In the genomic region with DNA sequence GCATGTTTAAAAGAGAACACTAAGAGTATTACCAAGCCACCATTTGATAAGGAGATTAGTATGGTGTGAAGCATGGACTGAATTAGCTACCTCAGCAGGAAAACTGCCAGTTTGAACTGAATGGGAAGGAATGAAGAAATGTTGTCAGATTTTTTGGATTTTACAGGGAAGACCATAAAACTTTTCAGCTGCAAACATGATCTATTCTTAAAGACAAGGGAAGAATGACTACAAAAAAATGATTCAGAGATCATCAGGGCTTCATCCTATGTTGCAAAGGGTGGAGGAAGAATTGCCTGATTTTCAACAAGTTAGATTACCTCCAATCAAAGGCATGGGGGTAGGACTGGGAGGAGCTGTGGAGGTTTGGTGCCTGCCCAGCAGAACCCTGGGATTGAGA, we compare ENCODE assay signal across 35 cellular contexts.
"Had no signal": no experiment of that assay in that cellular context is flagged by ENCODE, and none has a peak within 500 bp of the region (broad histone marks: within the 10 kb centered on the region; RNA-seq: fewer than 3 reads in every experiment).

No MANE protein-coding gene starts in this region.

- H3K27me3 ChIP-seq: adrenal gland, ascending aorta, breast epithelium, cardiac muscle cell, colonic mucosa, esophagus squamous epithelium had no signal

- H3K4me1 Mint-ChIP-seq: activated CD4-positive, alpha-beta T cell treated with anti-CD3 and anti-CD28 coated beads for 36 hours; activated CD4-positive, alpha-beta T cell treated with anti-CD3 and anti-CD28 coated beads, Interleukin-2, amount 10 ng/mL, durations not matched to agents 24 days and 14 days; activated CD8-positive, alpha-beta memory T cell treated with anti-CD3 and anti-CD28 coated beads, Interleukin-2, amount 10 ng/mL, durations not matched to agents 7 days and 5 days; activated naive CD4-positive, alpha-beta T cell treated with anti-CD3 and anti-CD28 coated beads, Interleukin-2, amount 50 U/mL, for 24 hours; activated naive CD8-positive, alpha-beta T cell treated with anti-CD3 and anti-CD28 coated beads for 36 hours; activated naive CD8-positive, alpha-beta T cell treated with anti-CD3 and anti-CD28 coated beads, Interleukin-2, amount 50 U/mL, for 24 hours; brain; T-helper 17 cell had no signal

- H3K9me3 ChIP-seq: adrenal gland, ascending aorta, colonic mucosa, esophagus squamous epithelium had no signal

- H3K4me3 Mint-ChIP-seq: activated CD4-positive, alpha-beta memory T cell treated with anti-CD3 and anti-CD28 coated beads for 36 hours; activated CD4-positive, alpha-beta T cell treated with anti-CD3 and anti-CD28 coated beads for 36 hours; activated CD4-positive, alpha-beta T cell treated with anti-CD3 and anti-CD28 coated beads, Interleukin-2, amount 10 ng/mL, durations not matched to agents 24 days and 14 days; activated CD8-positive, alpha-beta memory T cell treated with anti-CD3 and anti-CD28 coated beads, Interleukin-2, amount 10 ng/mL, durations not matched to agents 7 days and 5 days; activated CD8-positive, alpha-beta T cell treated with anti-CD3 and anti-CD28 coated beads, Interleukin-2, amount 10 ng/mL, durations not matched to agents 7 days and 5 days; activated naive CD4-positive, alpha-beta T cell treated with anti-CD3 and anti-CD28 coated beads for 36 hours; activated naive CD4-positive, alpha-beta T cell treated with anti-CD3 and anti-CD28 coated beads, Interleukin-2, amount 50 U/mL, for 24 hours; activated naive CD8-positive, alpha-beta T cell treated with anti-CD3 and anti-CD28 coated beads for 36 hours; activated naive CD8-positive, alpha-beta T cell treated with anti-CD3 and anti-CD28 coated beads, Interleukin-2, amount 50 U/mL, for 24 hours; activated T-helper 1 cell treated with anti-CD3 and anti-CD28 coated beads, Interleukin-12 subunit alpha, Interleukin-12 subunit beta, Interleukin-2, Interleukin-4 antibody, amounts not matched to agents 30 ng/mL and 10 ng/mL and 1 ng/mL, durations not matched to agents 14 hours and 24 hours and 36 hours; brain; T-helper 17 cell; T-helper 2 cell treated with Interferon-gamma antibody and Interleukin-4, amounts not matched to agents 5 μg/mL and 100 μg/mL, for 36 hours had no signal

- H3K4me1 ChIP-seq: adrenal gland, ascending aorta, breast epithelium, colonic mucosa, esophagus squamous epithelium had no signal

- DNase-seq: activated CD4-positive, alpha-beta memory T cell treated with anti-CD3 and anti-CD28 coated beads for 36 hours; activated CD4-positive, alpha-beta T cell treated with anti-CD3 and anti-CD28 coated beads for 36 hours; activated CD4-positive, alpha-beta T cell treated with anti-CD3 and anti-CD28 coated beads, Interleukin-2, amount 10 ng/mL, durations not matched to agents 24 days and 14 days; activated CD4-positive, CD25-positive, alpha-beta regulatory T cell; activated CD4-positive, CD25-positive, alpha-beta regulatory T cell treated with anti-CD3 and anti-CD28 coated beads, Interleukin-2, amount 50 U/mL, for 72 hours; activated CD8-positive, alpha-beta memory T cell treated with anti-CD3 and anti-CD28 coated beads, Interleukin-2, amount 10 ng/mL, durations not matched to agents 7 days and 5 days; activated CD8-positive, alpha-beta memory T cell treated with anti-CD3 and anti-CD28 coated beads, Interleukin-2, amount 50 U/mL, for 4 hours; activated CD8-positive, alpha-beta T cell treated with anti-CD3 and anti-CD28 coated beads, Interleukin-2, amount 10 ng/mL, durations not matched to agents 7 days and 5 days; activated effector memory CD4-positive, alpha-beta T cell treated with anti-CD3 and anti-CD28 coated beads, Interleukin-2, amount 50 U/mL, for 16 hours; activated naive CD4-positive, alpha-beta T cell treated with anti-CD3 and anti-CD28 coated beads for 36 hours; activated naive CD8-positive, alpha-beta T cell treated with anti-CD3 and anti-CD28 coated beads for 36 hours; activated naive CD8-positive, alpha-beta T cell treated with anti-CD3 and anti-CD28 coated beads, Interleukin-2, amount 50 U/mL, for 24 hours; activated T-cell treated with anti-CD3 and anti-CD28 coated beads, Interleukin-2, amount 50 U/mL, for 1 hour; activated T-cell treated with anti-CD3 and anti-CD28 coated beads, Interleukin-2, amount 50 U/mL, for 48 hours; adrenal gland; central memory CD4-positive, alpha-beta T cell; cerebellar nuclear complex; colonic mucosa; effector CD8-positive, alpha-beta T cell; esophagus squamous epithelium; foreskin fibroblast; head of caudate nucleus; T-helper 1 cell; T-helper 17 cell; T1000; WERI-Rb-1 had no signal

- H3K27me3 Mint-ChIP-seq: brain had no signal

- H3K9me3 Mint-ChIP-seq: activated CD4-positive, alpha-beta memory T cell treated with anti-CD3 and anti-CD28 coated beads for 36 hours; activated naive CD4-positive, alpha-beta T cell treated with anti-CD3 and anti-CD28 coated beads for 36 hours; activated naive CD8-positive, alpha-beta T cell treated with anti-CD3 and anti-CD28 coated beads for 36 hours; activated naive CD8-positive, alpha-beta T cell treated with anti-CD3 and anti-CD28 coated beads, Interleukin-2, amount 50 U/mL, for 24 hours; activated T-helper 1 cell treated with anti-CD3 and anti-CD28 coated beads, Interleukin-12 subunit alpha, Interleukin-12 subunit beta, Interleukin-2, Interleukin-4 antibody, amounts not matched to agents 30 ng/mL and 10 ng/mL and 1 ng/mL, durations not matched to agents 14 hours and 24 hours and 36 hours; activated T-helper 2 cell treated with anti-CD3 and anti-CD28 coated beads, Interferon-gamma antibody, Interleukin-2, Interleukin-4, amounts not matched to agents 10 μg/mL and 5 μg/mL and 100 μg/mL, durations not matched to agents 14 hours and 24 hours and 36 hours; T-helper 2 cell treated with Interferon-gamma antibody and Interleukin-4, amounts not matched to agents 5 μg/mL and 100 μg/mL, for 36 hours had no signal

- H3K36me3 ChIP-seq: adrenal gland, ascending aorta, breast epithelium, cardiac muscle cell, colonic mucosa, esophagus squamous epithelium, WERI-Rb-1 had no signal

- H3K36me3 Mint-ChIP-seq: activated CD4-positive, alpha-beta memory T cell treated with anti-CD3 and anti-CD28 coated beads for 36 hours; activated CD8-positive, alpha-beta memory T cell treated with anti-CD3 and anti-CD28 coated beads, Interleukin-2, amount 10 ng/mL, durations not matched to agents 7 days and 5 days; activated naive CD4-positive, alpha-beta T cell treated with anti-CD3 and anti-CD28 coated beads, Interleukin-2, amount 50 U/mL, for 24 hours; activated naive CD8-positive, alpha-beta T cell treated with anti-CD3 and anti-CD28 coated beads for 36 hours had no signal

- H3K27ac Mint-ChIP-seq: activated CD4-positive, alpha-beta memory T cell treated with anti-CD3 and anti-CD28 coated beads for 36 hours; activated CD4-positive, alpha-beta T cell treated with anti-CD3 and anti-CD28 coated beads for 36 hours; activated CD4-positive, alpha-beta T cell treated with anti-CD3 and anti-CD28 coated beads, Interleukin-2, amount 10 ng/mL, durations not matched to agents 24 days and 14 days; activated CD8-positive, alpha-beta memory T cell treated with anti-CD3 and anti-CD28 coated beads, Interleukin-2, amount 10 ng/mL, durations not matched to agents 7 days and 5 days; activated CD8-positive, alpha-beta T cell treated with anti-CD3 and anti-CD28 coated beads, Interleukin-2, amount 10 ng/mL, durations not matched to agents 7 days and 5 days; activated naive CD4-positive, alpha-beta T cell treated with anti-CD3 and anti-CD28 coated beads for 36 hours; activated naive CD4-positive, alpha-beta T cell treated with anti-CD3 and anti-CD28 coated beads, Interleukin-2, amount 50 U/mL, for 24 hours; activated naive CD8-positive, alpha-beta T cell treated with anti-CD3 and anti-CD28 coated beads for 36 hours; activated naive CD8-positive, alpha-beta T cell treated with anti-CD3 and anti-CD28 coated beads, Interleukin-2, amount 50 U/mL, for 24 hours; activated T-helper 1 cell treated with anti-CD3 and anti-CD28 coated beads, Interleukin-12 subunit alpha, Interleukin-12 subunit beta, Interleukin-2, Interleukin-4 antibody, amounts not matched to agents 30 ng/mL and 10 ng/mL and 1 ng/mL, durations not matched to agents 14 hours and 24 hours and 36 hours; activated T-helper 2 cell treated with anti-CD3 and anti-CD28 coated beads, Interferon-gamma antibody, Interleukin-2, Interleukin-4, amounts not matched to agents 10 μg/mL and 5 μg/mL and 100 μg/mL, durations not matched to agents 14 hours and 24 hours and 36 hours; brain; T-helper 17 cell; T-helper 2 cell treated with Interferon-gamma antibody and Interleukin-4, amounts not matched to agents 5 μg/mL and 100 μg/mL, for 36 hours had no signal

- ATAC-seq: activated CD4-positive, alpha-beta T cell treated with anti-CD3 and anti-CD28 coated beads for 36 hours; activated CD8-positive, alpha-beta memory T cell treated with anti-CD3 and anti-CD28 coated beads, Interleukin-2, amount 10 ng/mL, durations not matched to agents 7 days and 5 days; activated CD8-positive, alpha-beta T cell treated with anti-CD3 and anti-CD28 coated beads, Interleukin-2, amount 10 ng/mL, durations not matched to agents 7 days and 5 days; activated naive CD8-positive, alpha-beta T cell treated with anti-CD3 and anti-CD28 coated beads, Interleukin-2, amount 50 U/mL, for 24 hours; T-helper 17 cell had no signal

- H3K4me3 ChIP-seq: adrenal gland, ascending aorta, breast epithelium, cardiac muscle cell, colonic mucosa, esophagus squamous epithelium had no signal

- H3K27ac ChIP-seq: adrenal gland, ascending aorta, breast epithelium, cardiac muscle cell, colonic mucosa, epithelial cell of prostate, esophagus squamous epithelium, WERI-Rb-1 had no signal
